ENCODE assay signal across 8 cellular contexts in genomic region chr22:18110944-18111758, GRCh38. TPM values are rescaled to one million over a fixed set of nuclear protein-coding genes. Genes with fewer than 3 reads are reported as not detected.
A peak's percentile ranks its signal among the peaks of the same experiment; 100 is the strongest.
DNase-seq lines count a peak whose midpoint lies in the region; ATAC-seq and TF ChIP-seq lines count a peak whose summit lies in the region.

No MANE protein-coding gene starts in this region.

- H3K27me3 Mint-ChIP-seq in WTC11 (ENCODE audit: low read depth), result peaks cover 49% of the 10 kb centered on the region

- no peak overlapping the region for H3K27ac ChIP-seq in DND-41 (ENCODE audit: low read length)
- no peak overlapping the region for H3K27ac ChIP-seq in cardiac muscle cell
- H3K27ac ChIP-seq in psoas muscle, result peak overlapping the region; percentile 92

- CTCF ChIA-PET in WTC11 (lab: Charles Lee), result interaction anchor here (0.9 to 3.1 kb wide), 6 partner anchors 10 to 1053 kb away, joined by 3 to 10 read pairs (median 4); partner anchors contain the start of gene PEX26

- intact Hi-C loops in psoas muscle (cut with DNase I), result loop anchor here in 1 of 2 donors (2.0 kb wide), 1 partner anchor 32 kb away; no protein-coding TSS in a partner anchor

- 0 out of 2 replicates have a peak overlapping the region, but pooled peaks have one; percentile 1 for H2AFZ ChIP-seq in DND-41 (ENCODE audit: low read depth, low read length)

- H3K4me1 Mint-ChIP-seq in WTC11, result peaks cover 11% of the 10 kb centered on the region

- H3K36me3 Mint-ChIP-seq in WTC11, result 0 out of 2 replicates have a peak, but pooled peaks cover 10% of the 10 kb centered on the region

- H3K4me2 ChIP-seq in DND-41 (ENCODE audit: insufficient read depth, low read length), result peak overlapping the region; percentile 58

- H3K4me1 ChIP-seq in DND-41 (ENCODE audit: insufficient read depth, low read length) (peaks cover 13% of the 10 kb centered on the region), cardiac muscle cell (ENCODE audit: low read depth) (no peaks in the 10 kb centered on the region), psoas muscle (peaks cover 51% of the 10 kb centered on the region)

- H3K4me3 ChIP-seq in DND-41 (ENCODE audit: low read depth in 1 of 2, low read length in 2 of 2) (peak overlapping the region in 1 of 2 experiments; percentile 29; a peak in 2 of 4 replicates), cardiac muscle cell (peak overlapping the region; percentile 33), psoas muscle (peak overlapping the region; percentile 84)

- H3K4me3 Mint-ChIP-seq in WTC11, result peak overlapping the region; percentile 63

- H3K9me3 ChIP-seq in DND-41 (ENCODE audit: insufficient read depth, low read length, severe bottlenecking) (no peaks in the 10 kb centered on the region), cardiac muscle cell (ENCODE audit: low read depth) (no peaks in the 10 kb centered on the region), psoas muscle (no peaks in the 10 kb centered on the region)

- no peak for DNase-seq in DND-41
- peak; percentile 28 for DNase-seq in WTC11 (ENCODE audit: low spot score)
- DNase-seq in cardiac muscle cell (ENCODE audit: low read depth in 1 of 2, low spot score in 1 of 2), result no peak
- no peak for DNase-seq in psoas muscle
- DNase-seq in GM03348 (ENCODE audit: low spot score), result no peak
- DNase-seq in NCI-H1105 (lab: John Stamatoyannopoulos, UW), result no peak
- no peak for DNase-seq in KG1 (lab: John Stamatoyannopoulos, UW)

- H3K27me3 ChIP-seq in DND-41 (ENCODE audit: insufficient read depth, low read length, poor library complexity), result peaks cover 13% of the 10 kb centered on the region
- peaks cover 34% of the 10 kb centered on the region for H3K27me3 ChIP-seq in cardiac muscle cell
- no peaks in the 10 kb centered on the region for H3K27me3 ChIP-seq in psoas muscle (ENCODE audit: insufficient read depth in 3 of 3, low read length in 2 of 3)

- 0 out of 2 replicates have a peak, but pooled peaks cover 7% of the 10 kb centered on the region for H4K20me1 ChIP-seq in DND-41 (ENCODE audit: insufficient read depth, low read length)

- no peaks in the 10 kb centered on the region for H3K79me2 ChIP-seq in DND-41 (ENCODE audit: insufficient read depth, low read length)

- H3K36me3 ChIP-seq in DND-41 (ENCODE audit: insufficient read depth, low read length), result no peaks in the 10 kb centered on the region
- H3K36me3 ChIP-seq in cardiac muscle cell, result no peaks in the 10 kb centered on the region
- no peaks in the 10 kb centered on the region for H3K36me3 ChIP-seq in psoas muscle (ENCODE audit: insufficient read depth in 1 of 2, low read depth in 1 of 2)

- peaks cover 24% of the 10 kb centered on the region for H3K9me3 Mint-ChIP-seq in WTC11

- WGBS in psoas muscle, 3 donors, result 10 to 16% (median 14%) methylated on average over 40 to 41 of the region's 41 CpGs

- ATAC-seq in DND-41 (ENCODE audit: insufficient read depth, low read depth), result no peak
- peak; percentile 16 for ATAC-seq in WTC11
- peak; percentile 0 to 20 (median 2) for ATAC-seq in psoas muscle
- ATAC-seq in HG02981 (IDR thresholded peaks at IDR 0.05; ENCODE audit: unreplicated experiment), result no peak

- H3K9ac ChIP-seq in DND-41 (ENCODE audit: low read depth, low read length), result peak overlapping the region; percentile 13; the same call in 1 of the 2 replicates

- TF ChIP-seq CTCF in DND-41 (IDR thresholded peaks at IDR 0.05; ENCODE audit: borderline replicate concordance, extremely low read depth, low read length, poor library complexity, severe bottlenecking), result no peak
- no peak for TF ChIP-seq CTCF in WTC11 (IDR thresholded peaks at IDR 0.05)
- no peak for TF ChIP-seq CTCF in cardiac muscle cell (IDR thresholded peaks at IDR 0.05; ENCODE audit: low read depth, low read length)
- no peak for TF ChIP-seq CTCF in psoas muscle (IDR thresholded peaks at IDR 0.05)

- H3K27ac Mint-ChIP-seq in WTC11, result no peak overlapping the region

- POLR2A ChIA-PET in WTC11 (lab: Charles Lee), result interaction anchor here (0.8 kb wide), 1 partner anchor 32 kb away, joined by 3 read pairs; no protein-coding TSS in a partner anchor

TF ChIP-seq in WTC11, 78 proteins besides CTCF, POLR2A, EP300 and RAD21:
- TF ChIP-seq USF2 (CRISPR knock-in tag; IDR thresholded peaks at IDR 0.05), result no peak
- 0 out of 2 replicates have a peak, but pooled peaks have one; percentile 13 for TF ChIP-seq TP53 (CRISPR knock-in tag; IDR thresholded peaks at IDR 0.05)
- no peak for TF ChIP-seq MXD4 (CRISPR knock-in tag; IDR thresholded peaks at IDR 0.05; ENCODE audit: borderline replicate concordance)
- TF ChIP-seq ZNF138 (CRISPR knock-in tag; conservative IDR thresholded peaks at IDR 0.05), result no peak
- TF ChIP-seq NR1H2 (CRISPR knock-in tag; IDR thresholded peaks at IDR 0.05), result no peak

RNA-seq across cellular contexts. Expression of gene TUBA8, which starts 0.5 kb away (rescaled TPM):
- total RNA-seq in WTC11 (2021) (0.50 to 1.3 TPM (median 0.72 TPM) in 3 replicates), cardiac muscle cell (1.1 TPM in 2 replicates), psoas muscle (100 to 1,000 TPM in 3 of 4 donors, 10 to 100 TPM in 1; 80.2 to 150 (median 118) TPM)
- polyA plus RNA-seq in cardiac muscle cell (0.87 and 1.4 TPM in 2 replicates), psoas muscle (100 to 1,000 TPM in 2 of 3 donors, 10 to 100 TPM in 1; 38.8 to 142 (median 115) TPM)

RNA-seq across cellular contexts. Expression of gene PEX26, which starts 33.4 kb away (rescaled TPM):
- total RNA-seq in WTC11 (2021), result 43.0 to 52.3 TPM (median 44.8 TPM) in 3 replicates
- total RNA-seq in cardiac muscle cell, result 35.6 and 45.5 TPM in 2 replicates
- 5.4 and 6.8 TPM in 2 replicates for polyA plus RNA-seq in cardiac muscle cell
- total RNA-seq in psoas muscle, result 10 to 100 TPM; 17.6 to 23.4 (median 19.8) TPM
- 10 to 100 TPM; 11.2 to 19.0 (median 15.2) TPM for polyA plus RNA-seq in psoas muscle

RNA-seq across cellular contexts. Expression of gene USP18, which starts 38.8 kb away (rescaled TPM):
- 3.9 to 4.4 TPM (median 4.3 TPM) in 3 replicates for total RNA-seq in WTC11 (2021)
- 2.3 and 3.2 TPM in 2 replicates for total RNA-seq in cardiac muscle cell
- polyA plus RNA-seq in cardiac muscle cell, result 5.6 and 5.8 TPM in 2 replicates
- 1 to 10 TPM; 1.4 to 4.7 (median 2.6) TPM for total RNA-seq in psoas muscle
- polyA plus RNA-seq in psoas muscle, result 1 to 10 TPM; 1.6 to 4.8 (median 3.2) TPM

Comparison
In these comparisons a context has a peak if more than half of its experiments do, and no peak if none do; other contexts are left out.
1. ATAC-seq: peak in WTC11 (single experiment) and psoas muscle (4 of 4); none in DND-41 (single experiment) and HG02981 (single experiment).
2. RNA of gene TUBA8, which starts 0.5 kb away (total RNA-seq): 80.2 to 150 TPM in psoas muscle; 1.1 TPM in cardiac muscle cell and 0.50 to 1.3 TPM in WTC11; every median in the first group is over 10 times any median in the second.